Comparison of ENCODE assay signal across 29 cellular contexts in genomic region chr2:20005067-20005627, GRCh38. TPM values are rescaled to one million over a fixed set of nuclear protein-coding genes. Genes with fewer than 3 reads are reported as not detected.
"Had no signal": no experiment of that assay in that cellular context is flagged by ENCODE, and none has a peak within 500 bp of the region (broad histone marks: within the 10 kb centered on the region; RNA-seq: fewer than 3 reads in every experiment).

No MANE protein-coding gene starts in this region.

- H3K27ac ChIP-seq: adrenal gland, body of pancreas, coronary artery, dorsolateral prefrontal cortex, heart left ventricle had no signal

- H3K4me3 ChIP-seq: adrenal gland, body of pancreas, coronary artery, dorsolateral prefrontal cortex, heart left ventricle had no signal

- DNase-seq: activated CD4-positive, alpha-beta memory T cell treated with anti-CD3 and anti-CD28 coated beads for 36 hours; activated CD4-positive, alpha-beta T cell treated with anti-CD3 and anti-CD28 coated beads for 36 hours; activated CD4-positive, alpha-beta T cell treated with anti-CD3 and anti-CD28 coated beads, Interleukin-2, amount 10 ng/mL, durations not matched to agents 24 days and 14 days; activated CD4-positive, CD25-positive, alpha-beta regulatory T cell; activated CD4-positive, CD25-positive, alpha-beta regulatory T cell treated with anti-CD3 and anti-CD28 coated beads, Interleukin-2, amount 50 U/mL, for 72 hours; activated CD8-positive, alpha-beta memory T cell treated with anti-CD3 and anti-CD28 coated beads, Interleukin-2, amount 10 ng/mL, durations not matched to agents 7 days and 5 days; activated CD8-positive, alpha-beta memory T cell treated with anti-CD3 and anti-CD28 coated beads, Interleukin-2, amount 50 U/mL, for 4 hours; activated CD8-positive, alpha-beta T cell treated with anti-CD3 and anti-CD28 coated beads, Interleukin-2, amount 10 ng/mL, durations not matched to agents 7 days and 5 days; activated effector memory CD4-positive, alpha-beta T cell treated with anti-CD3 and anti-CD28 coated beads, Interleukin-2, amount 50 U/mL, for 16 hours; activated naive CD4-positive, alpha-beta T cell treated with anti-CD3 and anti-CD28 coated beads for 36 hours; activated naive CD8-positive, alpha-beta T cell treated with anti-CD3 and anti-CD28 coated beads for 36 hours; activated naive CD8-positive, alpha-beta T cell treated with anti-CD3 and anti-CD28 coated beads, Interleukin-2, amount 50 U/mL, for 24 hours; activated T-cell treated with anti-CD3 and anti-CD28 coated beads, Interleukin-2, amount 50 U/mL, for 1 hour; activated T-cell treated with anti-CD3 and anti-CD28 coated beads, Interleukin-2, amount 50 U/mL, for 48 hours; amygdala; aorta; body of pancreas; dorsolateral prefrontal cortex; effector memory CD4-positive, alpha-beta T cell; endodermal cell; foreskin fibroblast; heart left ventricle; T-helper 2 cell had no signal

- H3K9me3 ChIP-seq: adrenal gland, body of pancreas, heart left ventricle had no signal

- H3K27me3 ChIP-seq: adrenal gland, body of pancreas had no signal

- H3K36me3 ChIP-seq: adrenal gland, heart left ventricle had no signal

- H3K4me1 ChIP-seq: adrenal gland, body of pancreas, heart left ventricle had no signal

RNA-seq across cellular contexts. Expression of gene MATN3, which starts 7.3 kb away (rescaled TPM):
- total RNA-seq: activated CD4-positive, alpha-beta memory T cell treated with anti-CD3 and anti-CD28 coated beads for 36 hours; activated CD4-positive, alpha-beta T cell treated with anti-CD3 and anti-CD28 coated beads for 36 hours; activated CD4-positive, alpha-beta T cell treated with anti-CD3 and anti-CD28 coated beads, Interleukin-2, amount 10 ng/mL, durations not matched to agents 24 days and 14 days; activated CD8-positive, alpha-beta memory T cell treated with anti-CD3 and anti-CD28 coated beads for 36 hours; activated CD8-positive, alpha-beta memory T cell treated with anti-CD3 and anti-CD28 coated beads, Interleukin-2, amount 10 ng/mL, durations not matched to agents 7 days and 5 days; activated CD8-positive, alpha-beta T cell treated with anti-CD3 and anti-CD28 coated beads, Interleukin-2, amount 10 ng/mL, durations not matched to agents 7 days and 5 days; activated naive CD4-positive, alpha-beta T cell treated with anti-CD3 and anti-CD28 coated beads for 36 hours; activated naive CD8-positive, alpha-beta T cell treated with anti-CD3 and anti-CD28 coated beads for 36 hours; activated T-helper 1 cell treated with anti-CD3 and anti-CD28 coated beads, Interleukin-12 subunit alpha, Interleukin-12 subunit beta, Interleukin-2, Interleukin-4 antibody, amounts not matched to agents 30 ng/mL and 10 ng/mL and 1 ng/mL, durations not matched to agents 14 hours and 24 hours and 36 hours; activated T-helper 2 cell treated with anti-CD3 and anti-CD28 coated beads, Interferon-gamma antibody, Interleukin-2, Interleukin-4, amounts not matched to agents 10 μg/mL and 5 μg/mL and 100 μg/mL, durations not matched to agents 14 hours and 24 hours and 36 hours; body of pancreas; T-helper 1 cell treated with Interleukin-12 subunit alpha and Interleukin-12 subunit beta and Interleukin-4 antibody, amounts not matched to agents 30 ng/mL and 1 ng/mL, for 36 hours had no signal
